9 cellular contexts compared by ENCODE assay signal in genomic region chr18:62741118-62741566, GRCh38. TPM values are rescaled to one million over a fixed set of nuclear protein-coding genes. Genes with fewer than 3 reads are reported as not detected.
A peak's percentile ranks its signal among the peaks of the same experiment; 100 is the strongest.
DNase-seq lines count a peak whose midpoint lies in the region; ATAC-seq and TF ChIP-seq lines count a peak whose summit lies in the region.
"Had no signal": no experiment of that assay in that cellular context is flagged by ENCODE, and none has a peak within 500 bp of the region (broad histone marks: within the 10 kb centered on the region; RNA-seq: fewer than 3 reads in every experiment).

No MANE protein-coding gene starts in this region.

- H3K36me3 Mint-ChIP-seq in osteocyte (ENCODE audit: unreplicated experiment): no peaks in the 10 kb centered on the region

- no peaks in the 10 kb centered on the region for H3K27me3 ChIP-seq in esophagus muscularis mucosa
- H3K27me3 ChIP-seq in aorta (ENCODE audit: control insufficient read depth in 1 of 2, insufficient read depth in 2 of 2, low read length in 1 of 2): no peaks in the 10 kb centered on the region

- ATAC-seq in aorta (ENCODE audit: low FRiP score): no peak

- H3K4me3 ChIP-seq in esophagus muscularis mucosa: no peak overlapping the region
- no peak overlapping the region for H3K4me3 ChIP-seq in skin epidermis
- no peak overlapping the region for H3K4me3 ChIP-seq in aorta (ENCODE audit: low read length in 2 of 2)

- intact Hi-C loops in esophagus muscularis mucosa (cut with DNase I): no loop called here
- intact Hi-C loops in aorta (cut with DNase I): no loop called here

- H3K9me3 Mint-ChIP-seq in osteocyte (ENCODE audit: unreplicated experiment): peaks cover 5% of the 10 kb centered on the region

- peak overlapping the region; percentile 57 to 76 (median 67) for H3K27ac ChIP-seq in esophagus muscularis mucosa (replicated peaks in 1 of 4)
- H3K27ac ChIP-seq in skin epidermis: peak overlapping the region in 16 of 21 experiments; percentile 1 to 69 (median 36)
- H3K27ac ChIP-seq in aorta (ENCODE audit: low read depth in 1 of 2, low read length in 2 of 2): no peak overlapping the region

- H3K4me1 Mint-ChIP-seq in osteocyte (ENCODE audit: unreplicated experiment): peaks cover 42% of the 10 kb centered on the region

- H3K4me3 Mint-ChIP-seq in osteocyte (ENCODE audit: unreplicated experiment): no peak overlapping the region

- no peaks in the 10 kb centered on the region for H3K27me3 Mint-ChIP-seq in osteocyte (ENCODE audit: unreplicated experiment)

- peak; percentile 76 for DNase-seq in NCI-H82 (lab: John Stamatoyannopoulos, UW)
- DNase-seq in NCI-H82 treated with DMSO at 0.1 percent for 48 hours (lab: John Stamatoyannopoulos, UW; ENCODE audit: unreplicated experiment): no peak
- DNase-seq in OCI-M1 (lab: John Stamatoyannopoulos, UW): peak; percentile 40
- DNase-seq in esophagus muscularis mucosa (ENCODE audit: extremely low spot score): no peak
- DNase-seq in osteocyte (ENCODE audit: extremely low spot score, unreplicated experiment): no peak
- DNase-seq in nucleus accumbens (lab: John Stamatoyannopoulos, UW): no peak
- no peak for DNase-seq in aorta
- DNase-seq: ACHN had no signal

- no peak for TF ChIP-seq EP300 in esophagus muscularis mucosa (IDR thresholded peaks at IDR 0.05)

- TF ChIP-seq CTCF in esophagus muscularis mucosa (IDR thresholded peaks at IDR 0.05) (no peak), osteocyte (IDR thresholded peaks at IDR 0.05) (no peak)

- TF ChIP-seq POLR2A in esophagus muscularis mucosa (IDR thresholded peaks at IDR 0.05; ENCODE audit: low read depth): no peak

- no peaks in the 10 kb centered on the region for H3K36me3 ChIP-seq in esophagus muscularis mucosa
- H3K36me3 ChIP-seq in aorta (ENCODE audit: control insufficient read depth in 1 of 2, insufficient read depth in 2 of 2, low read length in 1 of 2): no peaks in the 10 kb centered on the region

- no peaks in the 10 kb centered on the region for H3K9me3 ChIP-seq in esophagus muscularis mucosa
- no peaks in the 10 kb centered on the region for H3K9me3 ChIP-seq in aorta (ENCODE audit: control insufficient read depth, low read length)

- 55% methylated on average over 4 of the region's 4 CpGs for WGBS in esophagus muscularis mucosa
- WGBS in aorta, 2 donors: 70 to 76% methylated on average over 4 of the region's 4 CpGs

- H3K4me1 ChIP-seq in esophagus muscularis mucosa (peaks cover 16 to 50% (median 41%) of the 10 kb centered on the region in 4 donors), aorta (ENCODE audit: control insufficient read depth in 1 of 2, insufficient read depth in 2 of 2, low read length in 2 of 2) (peaks cover 1 to 5% of the 10 kb centered on the region in 2 donors)

- no peak overlapping the region for H3K27ac Mint-ChIP-seq in osteocyte (ENCODE audit: unreplicated experiment)

RNA-seq across cellular contexts. Expression of gene PHLPP1, which starts 25.8 kb away (rescaled TPM):
- total RNA-seq in esophagus muscularis mucosa: 10 to 100 TPM; 11.6 to 23.0 (median 17.3) TPM
- total RNA-seq in osteocyte: 19.6 and 22.7 TPM in 2 replicates
- 10 to 100 TPM; 14.2 to 16.5 TPM for total RNA-seq in aorta
- polyA plus RNA-seq in aorta: 1 to 10 TPM; 1.6 to 2.3 TPM

Comparison
In these comparisons a context has a peak if more than half of its experiments do, and no peak if none do; other contexts are left out.
1. DNase-seq: peak in NCI-H82 (single experiment) and OCI-M1 (single experiment); none in NCI-H82 treated with DMSO at 0.1 percent for 48 hours (single experiment), esophagus muscularis mucosa (single experiment), osteocyte (single experiment), nucleus accumbens (0 of 56) and aorta (0 of 2).
2. H3K27ac ChIP-seq: peak in esophagus muscularis mucosa (4 of 4) and skin epidermis (16 of 21); none in aorta (0 of 2).